In genomic region chr1:6602669-6603423, GRCh38 we compare ENCODE assay signal across 8 cellular contexts. TPM values are rescaled to one million over a fixed set of nuclear protein-coding genes. Genes with fewer than 3 reads are reported as not detected.
A peak's percentile ranks its signal among the peaks of the same experiment; 100 is the strongest.
DNase-seq lines count a peak whose midpoint lies in the region; ATAC-seq and TF ChIP-seq lines count a peak whose summit lies in the region.

Gene KLHL21 (minus strand): TSS chr1:6602869. CDS start chr1:6602817, 52 bp downstream.

- ATAC-seq in GM18868 (IDR thresholded peaks at IDR 0.05; ENCODE audit: unreplicated experiment) = peak; percentile 55
- ATAC-seq in HG03103 (IDR thresholded peaks at IDR 0.05; ENCODE audit: low read depth, unreplicated experiment) = peak; percentile 44
- peak; percentile 57 to 78 (median 64) for ATAC-seq in right lobe of liver

- peaks cover 0 to 58% (median 18%) of the 10 kb centered on the region in 4 donors for H3K4me1 ChIP-seq in right lobe of liver

- no peaks in the 10 kb centered on the region for H3K9me3 ChIP-seq in right lobe of liver

- peak within 1 kb of the TSS; percentile 86 to 98 (median 92) for H3K4me3 ChIP-seq in right lobe of liver

- WGBS in right lobe of liver (ENCODE audit: insufficient coverage, low coverage, low lambda C conversion rate, missing lambda C conversion rate) = 0% methylated on average over 25 of the region's 91 CpGs

- intact Hi-C loops in right lobe of liver (cut with DNase I) = no loop called here

- peak; percentile 92 for TF ChIP-seq POLR2A in right lobe of liver (IDR thresholded peaks at IDR 0.05)

- peaks cover 0 to 16% (median 5%) of the 10 kb centered on the region in 4 donors for H3K36me3 ChIP-seq in right lobe of liver

- no peak for TF ChIP-seq CTCF in right lobe of liver (IDR thresholded peaks at IDR 0.05)

- peak within 1 kb of the TSS; percentile 96 to 98 (median 98) for H3K27ac ChIP-seq in right lobe of liver

- no peaks in the 10 kb centered on the region for H3K27me3 ChIP-seq in right lobe of liver

- DNase-seq in AG08395 (ENCODE audit: low spot score) (peak; percentile 94), NCI-H526 (lab: John Stamatoyannopoulos, UW) (peak; percentile 81 to 94), dermis microvascular lymphatic vessel endothelial cell (ENCODE audit: low read depth in 2 of 2) (peak; percentile 67 to 93), right lobe of liver (peak; percentile 91 to 95 (median 93))
- DNase-seq in activated CD4-positive, alpha-beta T cell treated with anti-CD3 and anti-CD28 coated beads, Interleukin-2, amount 50 U/mL, for 48 hours = peak; percentile 87 to 91
- DNase-seq in stimulated activated CD4-positive, alpha-beta T cell treated with anti-CD3 and anti-CD28 coated beads, Interleukin-4, amount 100 ng/mL, for 4 hours = peak; percentile 88

RNA-seq across cellular contexts. Expression of gene KLHL21, which starts in this region (rescaled TPM):
- 9.4 and 19.7 TPM in 2 replicates for total RNA-seq in dermis microvascular lymphatic vessel endothelial cell
- 10 to 100 TPM; 12.1 to 24.6 (median 20.0) TPM for total RNA-seq in right lobe of liver

Comparison
In these comparisons a context has a peak if more than half of its experiments do, and no peak if none do; other contexts are left out.
1. Peak in every context shown above with its lines: DNase-seq, ATAC-seq, H3K4me3 ChIP-seq and H3K27ac ChIP-seq.